Comparison of ENCODE assay signal across 17 cellular contexts in genomic region chr17:38916771-38917170, GRCh38. TPM values are rescaled to one million over a fixed set of nuclear protein-coding genes. Genes with fewer than 3 reads are reported as not detected.
DNase-seq lines count a peak whose midpoint lies in the region; ATAC-seq, FAIRE-seq and TF ChIP-seq lines count a peak whose summit lies in the region.
"Had no signal": no experiment of that assay in that cellular context is flagged by ENCODE, and none has a peak within 500 bp of the region (broad histone marks: within the 10 kb centered on the region; RNA-seq: fewer than 3 reads in every experiment).

No MANE protein-coding gene starts in this region.

- H2BK15ac ChIP-seq in IMR-90 (ENCODE audit: low read depth, low read length): no peak overlapping the region

- no peaks in the 10 kb centered on the region for H3K9me3 Mint-ChIP-seq in CD8-positive, alpha-beta T cell
- H3K9me3 Mint-ChIP-seq in effector memory CD8-positive, alpha-beta T cell: no peaks in the 10 kb centered on the region
- H3K9me3 Mint-ChIP-seq: central memory CD8-positive, alpha-beta T cell had no signal

- no peak overlapping the region for H3K9ac ChIP-seq in IMR-90 (ENCODE audit: low read depth, low read length)
- no peak overlapping the region for H3K9ac ChIP-seq in Karpas-422 (ENCODE audit: low read length)

- H2AK9ac ChIP-seq in IMR-90 (replicated peaks; ENCODE audit: low read depth, low read length, poor library complexity): no peak overlapping the region

- POLR2A ChIA-PET in CD8-positive, alpha-beta T cell (lab: Charles Lee): interaction anchor here (0.9 kb wide), 1 partner anchor 9 kb away, joined by 3 read pairs; the partner anchor contains the start of gene LASP1NB
- POLR2A ChIA-PET in IMR-90 (lab: Charles Lee; ENCODE audit: unreplicated experiment): no interaction called here

- H2BK20ac ChIP-seq in IMR-90 (ENCODE audit: low read depth, low read length): no peak overlapping the region

- H4K91ac ChIP-seq in IMR-90 (ENCODE audit: insufficient read depth, low read depth, low read length): no peak overlapping the region

- H3K4me3 ChIP-seq in CD8-positive, alpha-beta T cell (ENCODE audit: low read depth, low read length): no peak overlapping the region
- no peak overlapping the region for H3K4me3 ChIP-seq in IMR-90 (ENCODE audit: insufficient read depth, low read depth, low read length)
- no peak overlapping the region for H3K4me3 ChIP-seq in neutrophil (ENCODE audit: low read depth in 1 of 2, low read length in 1 of 2)
- no peak overlapping the region for H3K4me3 ChIP-seq in Karpas-422 (ENCODE audit: low read length)
- H3K4me3 ChIP-seq: suprapubic skin had no signal

- no peak for TF ChIP-seq RAD21 in IMR-90 (IDR thresholded peaks at IDR 0.05; ENCODE audit: low read length)

- H3K27ac Mint-ChIP-seq in CD8-positive, alpha-beta T cell: peak overlapping the region; percentile 66
- H3K27ac Mint-ChIP-seq in effector memory CD8-positive, alpha-beta T cell: peak overlapping the region; percentile 60 to 88

- H3K27me3 ChIP-seq in CD8-positive, alpha-beta T cell (ENCODE audit: insufficient read depth, low read length): no peaks in the 10 kb centered on the region
- H3K27me3 ChIP-seq in IMR-90 (ENCODE audit: control insufficient read depth, insufficient read depth, low read length) (no peaks in the 10 kb centered on the region), neutrophil (no peaks in the 10 kb centered on the region), Karpas-422 (ENCODE audit: low read length) (no peaks in the 10 kb centered on the region)
- H3K27me3 ChIP-seq: suprapubic skin had no signal

- no peaks in the 10 kb centered on the region for H3K9me2 ChIP-seq in Karpas-422 (replicated peaks; ENCODE audit: insufficient read depth, low read length)

- 79% methylated on average over 4 of the region's 8 CpGs; no CpG with 5 or more reads in 1 of the 2 experiments for WGBS in IMR-90 (ENCODE audit: extremely low coverage in 2 of 2, insufficient read length in 1 of 2), 2 experiments

- peaks cover 64% of the 10 kb centered on the region for H4K20me1 ChIP-seq in IMR-90 (ENCODE audit: insufficient read depth, low read length)
- no peaks in the 10 kb centered on the region for H4K20me1 ChIP-seq in Karpas-422 (ENCODE audit: insufficient read depth, low read depth, low read length)

- H2BK120ac ChIP-seq in IMR-90 (ENCODE audit: low read depth, low read length): no peak overlapping the region

- peaks cover 52 to 94% of the 10 kb centered on the region in 2 experiments; a peak in 3 of 4 replicates for H3K79me1 ChIP-seq in IMR-90 (ENCODE audit: low read depth in 1 of 2, low read length in 2 of 2)

- H2BK5ac ChIP-seq in IMR-90 (ENCODE audit: low read depth, low read length, poor library complexity, severe bottlenecking): no peak overlapping the region

- dilution Hi-C loops in IMR-90 (cut with HindIII; ENCODE audit: low sequenced_read_pairs, unreplicated experiment): no loop called here

- H3K56ac ChIP-seq in IMR-90 (ENCODE audit: extremely low read depth, insufficient read depth, low read length): no peak overlapping the region

- H3K4me1 ChIP-seq in CD8-positive, alpha-beta T cell (ENCODE audit: insufficient read depth, low read length): no peaks in the 10 kb centered on the region
- peaks cover 11% of the 10 kb centered on the region; the same call in 1 of the 2 replicates for H3K4me1 ChIP-seq in IMR-90 (ENCODE audit: control insufficient read depth, insufficient read depth, low read length)
- peaks cover 7 to 28% of the 10 kb centered on the region in 2 experiments for H3K4me1 ChIP-seq in neutrophil (ENCODE audit: control insufficient read depth in 1 of 2, insufficient read depth in 1 of 2, low read depth in 1 of 2, low read length in 1 of 2)
- H3K4me1 ChIP-seq in Karpas-422 (ENCODE audit: low read length): peaks cover 22% of the 10 kb centered on the region

- no peaks in the 10 kb centered on the region for H3K27me3 Mint-ChIP-seq in CD8-positive, alpha-beta T cell (ENCODE audit: low read depth)
- no peaks in the 10 kb centered on the region for H3K27me3 Mint-ChIP-seq in effector memory CD8-positive, alpha-beta T cell
- H3K27me3 Mint-ChIP-seq: central memory CD8-positive, alpha-beta T cell had no signal

- peaks cover 17% of the 10 kb centered on the region; the same call in 1 of the 2 replicates for H3K9me1 ChIP-seq in IMR-90 (ENCODE audit: insufficient read depth, low read length)

- no peak overlapping the region for H2AK5ac ChIP-seq in IMR-90 (ENCODE audit: low read depth, low read length)

- no peaks in the 10 kb centered on the region for H3K79me2 ChIP-seq in Karpas-422 (ENCODE audit: low read length)

- FAIRE-seq in D721Med (lab: Jason Lieb, UNC): no peak

- peaks cover 61% of the 10 kb centered on the region for H3K36me3 ChIP-seq in CD8-positive, alpha-beta T cell (ENCODE audit: insufficient read depth, low read length)
- H3K36me3 ChIP-seq in IMR-90 (ENCODE audit: control insufficient read depth, insufficient read depth, low read length) (peaks cover 84% of the 10 kb centered on the region), neutrophil (peaks cover 95% of the 10 kb centered on the region), Karpas-422 (ENCODE audit: insufficient read depth, low read length) (no peaks in the 10 kb centered on the region)

- H3K23ac ChIP-seq in IMR-90 (ENCODE audit: low read depth, low read length): peak overlapping the region; percentile 53; the same call in 1 of the 2 replicates

- CTCF ChIA-PET in CD8-positive, alpha-beta T cell (lab: Charles Lee): interaction anchor here (1.5 to 2.6 kb wide), 2 partner anchors 9 to 46 kb away, joined by 3 to 10 read pairs; partner anchors contain the start of gene LASP1NB
- CTCF ChIA-PET in IMR-90 (lab: Yijun Ruan, JAX): interaction anchor here (0.6 to 0.7 kb wide), 2 partner anchors 28 to 62 kb away, joined by 3 read pairs; no protein-coding TSS in a partner anchor

- no peak overlapping the region for H4K5ac ChIP-seq in IMR-90 (ENCODE audit: low read depth, low read length)

- peaks cover 26% of the 10 kb centered on the region for H3K4me1 Mint-ChIP-seq in CD8-positive, alpha-beta T cell (ENCODE audit: low read depth)
- H3K4me1 Mint-ChIP-seq in effector memory CD8-positive, alpha-beta T cell (ENCODE audit: low read depth in 2 of 2): peaks cover 22 to 40% of the 10 kb centered on the region in 2 donors

- no peak overlapping the region for H3K27ac ChIP-seq in CD8-positive, alpha-beta T cell (ENCODE audit: low read depth, low read length)
- H3K27ac ChIP-seq in IMR-90 (ENCODE audit: insufficient read depth, low read length): no peak overlapping the region
- peak overlapping the region; percentile 50 for H3K27ac ChIP-seq in neutrophil
- no peak overlapping the region for H3K27ac ChIP-seq in Karpas-422 (ENCODE audit: low read length)
- H3K27ac ChIP-seq: suprapubic skin had no signal

- intact Hi-C loops in CD8-positive, alpha-beta T cell (cut with DNase I, micrococcal nuclease): no loop called here
- intact Hi-C loops in IMR-90 (cut with micrococcal nuclease): loop anchor here (2.0 kb wide), 1 partner anchor 236 kb away; no protein-coding TSS in a partner anchor

- no TSS peak for BruUV-seq in IMR-90 (replicated peaks; lab: Mats Ljungman, UMichigan)

- TF ChIP-seq POLR2A in IMR-90 (IDR thresholded peaks at IDR 0.05; ENCODE audit: low read depth, low read length): no peak

- no peak for DNase-seq in CD8-positive, alpha-beta T cell
- DNase-seq in IMR-90 (no peak), D721Med (ENCODE audit: insufficient read length, low spot score) (no peak), Karpas-422 (no peak), NCI-H1092 treated with DMSO at 0.1 percent for 48 hours (lab: John Stamatoyannopoulos, UW) (no peak)
- no peak for DNase-seq in effector memory CD8-positive, alpha-beta T cell
- DNase-seq: activated CD4-positive, CD25-positive, alpha-beta regulatory T cell treated with anti-CD3 and anti-CD28 coated beads, Interleukin-2, amount 50 U/mL, for 72 hours; NCI-H146; NCI-H524 treated with DMSO at 0.1 percent for 48 hours; stimulated activated CD4-positive, alpha-beta T cell treated with anti-CD3 and anti-CD28 coated beads, Interleukin-15, amount 100 ng/mL, for 24 hours; SW 1271 had no signal

- in situ Hi-C loops in IMR-90 (cut with MboI; ENCODE audit: low sequenced_read_pairs): no loop called here

- no peak overlapping the region for H3K18ac ChIP-seq in IMR-90 (ENCODE audit: low read depth, low read length)

- H3K36me3 Mint-ChIP-seq in CD8-positive, alpha-beta T cell: peaks cover 88% of the 10 kb centered on the region
- H3K36me3 Mint-ChIP-seq in effector memory CD8-positive, alpha-beta T cell (ENCODE audit: insufficient read depth): peaks cover 93% of the 10 kb centered on the region

- H2AFZ ChIP-seq in IMR-90 (replicated peaks; ENCODE audit: low read length, poor library complexity): no peak overlapping the region
- H2AFZ ChIP-seq in Karpas-422 (ENCODE audit: low read length): no peak overlapping the region

- no peak overlapping the region for H3K14ac ChIP-seq in IMR-90 (replicated peaks; ENCODE audit: low read depth, low read length)

- no peaks in the 10 kb centered on the region for H3K9me3 ChIP-seq in CD8-positive, alpha-beta T cell (ENCODE audit: low read length)
- H3K9me3 ChIP-seq in IMR-90 (ENCODE audit: control insufficient read depth, insufficient read depth, low read length) (no peaks in the 10 kb centered on the region), neutrophil (no peaks in the 10 kb centered on the region), Karpas-422 (ENCODE audit: low read length) (no peaks in the 10 kb centered on the region)
- H3K9me3 ChIP-seq: suprapubic skin had no signal

- no peak overlapping the region for H4K8ac ChIP-seq in IMR-90 (ENCODE audit: low read depth in 2 of 2, low read length in 2 of 2)

- ATAC-seq in CD8-positive, alpha-beta T cell: no peak
- ATAC-seq in IMR-90 (ENCODE audit: low read depth): no peak
- no peak for ATAC-seq in effector memory CD8-positive, alpha-beta T cell (replicated peaks)
- ATAC-seq: PC-3 had no signal

- no peak for TF ChIP-seq CTCF in CD8-positive, alpha-beta T cell (IDR thresholded peaks at IDR 0.05)
- no peak for TF ChIP-seq CTCF in IMR-90 (conservative IDR thresholded peaks at IDR 0.05; ENCODE audit: low read depth, low read length)
- TF ChIP-seq CTCF in neutrophil (IDR thresholded peaks at IDR 0.05): no peak
- no peak for TF ChIP-seq CTCF in D721Med (IDR thresholded peaks at IDR 0.05; ENCODE audit: insufficient read depth, missing control alignments)

- H3K4me2 ChIP-seq in IMR-90 (ENCODE audit: low read depth, low read length) (no peak overlapping the region), Karpas-422 (ENCODE audit: low read depth, low read length, poor library complexity, severe bottlenecking) (no peak overlapping the region)

- H3K4ac ChIP-seq in IMR-90 (ENCODE audit: low read depth, low read length): no peak overlapping the region

- H3K4me3 Mint-ChIP-seq in CD8-positive, alpha-beta T cell: no peak overlapping the region
- H3K4me3 Mint-ChIP-seq in effector memory CD8-positive, alpha-beta T cell: no peak overlapping the region
- H3K4me3 Mint-ChIP-seq: central memory CD8-positive, alpha-beta T cell had no signal

RNA-seq across cellular contexts. Expression of gene LASP1, which starts 46.9 kb away (rescaled TPM):
- total RNA-seq in CD8-positive, alpha-beta T cell: 10 to 100 TPM; 51.6 to 57.1 TPM
- 79.8 and 113 TPM in 2 replicates for total RNA-seq in IMR-90 (2012; rRNA removed)
- 262 and 304 TPM in 2 replicates for polyA plus RNA-seq in IMR-90 (2012; rRNA removed)
- polyA plus RNA-seq in IMR-90 (2012; cell fraction: cytosol; rRNA removed): 126 and 206 TPM in 2 replicates
- polyA plus RNA-seq in IMR-90 (2012; cell fraction: nucleus; rRNA removed; ENCODE audit: low replicate concordance): 161 and 251 TPM in 2 replicates
- 59.3 and 85.0 TPM in 2 replicates for total RNA-seq in Karpas-422 (2014; rRNA removed; shearing (Covaris generic); ENCODE audit: low replicate concordance)

RNA-seq across cellular contexts. Expression of gene FBXO47, which starts 50.4 kb away (rescaled TPM):
- total RNA-seq in CD8-positive, alpha-beta T cell: not detected
- under 0.01 TPM in 1 of 2 replicates, not detected in the other for total RNA-seq in IMR-90 (2012; rRNA removed)
- not detected in 2 replicates for polyA plus RNA-seq in IMR-90 (2012; rRNA removed)
- polyA plus RNA-seq in IMR-90 (2012; cell fraction: cytosol; rRNA removed): not detected in 2 replicates
- polyA plus RNA-seq in IMR-90 (2012; cell fraction: nucleus; rRNA removed; ENCODE audit: low replicate concordance): not detected in 2 replicates
- total RNA-seq in Karpas-422 (2014; rRNA removed; shearing (Covaris generic); ENCODE audit: low replicate concordance): not detected in 2 replicates
- total RNA-seq: Daoy, PC-3, suprapubic skin had no signal
- polyA plus RNA-seq: BJ had no signal
